Comparison of ENCODE assay signal across 18 cellular contexts in the genomic region with DNA sequence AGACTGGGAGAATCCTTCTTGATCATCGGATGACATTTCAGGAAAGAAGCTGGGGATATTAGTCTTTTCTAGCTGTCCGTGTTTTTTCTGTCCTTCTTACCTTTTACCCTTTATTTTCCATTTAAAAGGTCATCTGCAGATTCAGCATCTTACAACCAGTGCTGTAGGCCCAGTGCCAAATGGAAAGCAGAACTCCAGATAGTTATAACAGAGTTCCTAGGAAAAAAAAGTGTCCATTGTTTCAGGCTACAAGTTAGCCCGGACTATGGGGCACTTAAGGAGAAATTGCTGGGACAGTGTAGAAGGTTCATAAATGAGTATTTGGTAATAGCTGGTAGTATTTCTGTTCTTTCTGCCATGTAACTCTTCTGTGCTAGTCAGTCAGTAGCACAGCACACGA. TPM values are rescaled to one million over a fixed set of nuclear protein-coding genes. Genes with fewer than 3 reads are reported as not detected.
A peak's percentile ranks its signal among the peaks of the same experiment; 100 is the strongest.
DNase-seq lines count a peak whose midpoint lies in the region; TF ChIP-seq lines count a peak whose summit lies in the region.
"Had no signal": no experiment of that assay in that cellular context is flagged by ENCODE, and none has a peak within 500 bp of the region (broad histone marks: within the 10 kb centered on the region; RNA-seq: fewer than 3 reads in every experiment).

No MANE protein-coding gene starts in this region.

- no peaks in the 10 kb centered on the region for H3F3A ChIP-seq in Loucy (ENCODE audit: low read depth)

- H3K14ac ChIP-seq in mesenchymal stem cell (ENCODE audit: low read length in 2 of 2), result no peak overlapping the region

- no peak overlapping the region for H2BK12ac ChIP-seq in mesenchymal stem cell (ENCODE audit: low read length in 2 of 2)

- no peaks in the 10 kb centered on the region for H3K36me3 Mint-ChIP-seq in dendritic cell treated with granulocyte-macrophage colony-stimulating factor and Interleukin-4, amounts not matched to agents 40 ng/mL and 50 ng/mL, for 4 days (ENCODE audit: low read depth)
- H3K36me3 Mint-ChIP-seq: activated naive CD8-positive, alpha-beta T cell treated with anti-CD3 and anti-CD28 coated beads for 36 hours had no signal

- no peak overlapping the region for H3K18ac ChIP-seq in mesenchymal stem cell (ENCODE audit: low read depth in 1 of 2, low read length in 2 of 2)

- no peak overlapping the region for H4K8ac ChIP-seq in mesenchymal stem cell (ENCODE audit: low read length)

- peaks cover 31% of the 10 kb centered on the region for H3K4me1 Mint-ChIP-seq in dendritic cell treated with granulocyte-macrophage colony-stimulating factor and Interleukin-4, amounts not matched to agents 40 ng/mL and 50 ng/mL, for 4 days (ENCODE audit: low read depth)

- H3K4me3 ChIP-seq in Loucy (ENCODE audit: low read length, poor library complexity, severe bottlenecking) (no peak overlapping the region), mesenchymal stem cell (ENCODE audit: insufficient read depth in 1 of 2, low read depth in 1 of 2, low read length in 2 of 2) (peak overlapping the region in 1 of 2 experiments; percentile 61), testis (no peak overlapping the region)
- H3K4me3 ChIP-seq: tibial artery had no signal

- DNase-seq in mesenchymal stem cell (no peak), testis (peak; percentile 42), NCI-H1436 treated with DMSO at 0.1 percent for 48 hours (lab: John Stamatoyannopoulos, UW) (no peak), LoVo (ENCODE audit: low spot score) (no peak), midbrain (lab: John Stamatoyannopoulos, UW) (no peak)
- DNase-seq: activated CD4-positive, alpha-beta T cell treated with anti-CD3 and anti-CD28 coated beads for 36 hours; activated naive CD8-positive, alpha-beta T cell treated with anti-CD3 and anti-CD28 coated beads for 36 hours; effector memory CD8-positive, alpha-beta T cell; Karpas-422; NCI-H1105 treated with DMSO at 0.1 percent for 48 hours; NCI-H2171; NCI-H524 treated with DMSO at 0.1 percent for 48 hours; tibial artery had no signal

- no peak for TF ChIP-seq POLR2A in testis (IDR thresholded peaks at IDR 0.05)

- no peaks in the 10 kb centered on the region for H3K9me3 Mint-ChIP-seq in dendritic cell treated with granulocyte-macrophage colony-stimulating factor and Interleukin-4, amounts not matched to agents 40 ng/mL and 50 ng/mL, for 4 days
- H3K9me3 Mint-ChIP-seq: activated naive CD8-positive, alpha-beta T cell treated with anti-CD3 and anti-CD28 coated beads for 36 hours; activated T-helper 1 cell treated with anti-CD3 and anti-CD28 coated beads, Interleukin-12 subunit alpha, Interleukin-12 subunit beta, Interleukin-2, Interleukin-4 antibody, amounts not matched to agents 30 ng/mL and 10 ng/mL and 1 ng/mL, durations not matched to agents 14 hours and 24 hours and 36 hours; effector memory CD8-positive, alpha-beta T cell; stimulated activated effector memory CD8-positive, alpha-beta T cell treated with anti-CD3 and anti-CD28 coated beads, Interleukin-12 subunit alpha, Interleukin-12 subunit beta, amount 100 ng/mL, for 72 hours had no signal

- H4K20me1 ChIP-seq in Loucy (ENCODE audit: insufficient read depth, low read length, poor library complexity, severe bottlenecking), result peaks cover 96% of the 10 kb centered on the region

- intact Hi-C loops in dendritic cell treated with granulocyte-macrophage colony-stimulating factor and Interleukin-4, amounts not matched to agents 40 ng/mL and 50 ng/mL, for 4 days (cut with micrococcal nuclease), result no loop called here
- intact Hi-C loops in testis (cut with DNase I; ENCODE audit: low total_unique reads), result no loop called here

- 95% methylated on average over 4 of the region's 4 CpGs for WGBS in mesenchymal stem cell
- WGBS in testis, 2 donors, result 58 to 60% methylated on average over 4 of the region's 4 CpGs

- H3K27me3 Mint-ChIP-seq in dendritic cell treated with granulocyte-macrophage colony-stimulating factor and Interleukin-4, amounts not matched to agents 40 ng/mL and 50 ng/mL, for 4 days, result no peaks in the 10 kb centered on the region
- H3K27me3 Mint-ChIP-seq: activated CD4-positive, alpha-beta T cell treated with anti-CD3 and anti-CD28 coated beads for 36 hours; activated naive CD8-positive, alpha-beta T cell treated with anti-CD3 and anti-CD28 coated beads for 36 hours; effector memory CD8-positive, alpha-beta T cell had no signal

- no peaks in the 10 kb centered on the region for H3K27me3 ChIP-seq in Loucy (ENCODE audit: insufficient read depth, low read length, poor library complexity, severe bottlenecking)
- H3K27me3 ChIP-seq in mesenchymal stem cell (ENCODE audit: control insufficient read depth in 1 of 2, insufficient read depth in 1 of 2, low read length in 2 of 2), result no peaks in the 10 kb centered on the region
- H3K27me3 ChIP-seq in testis, result no peaks in the 10 kb centered on the region
- H3K27me3 ChIP-seq: tibial artery had no signal

- no peaks in the 10 kb centered on the region for H3K9me2 ChIP-seq in Loucy (replicated peaks; ENCODE audit: low read depth, low read length)

- H3K9ac ChIP-seq in Loucy (ENCODE audit: low read depth, low read length, poor library complexity, severe bottlenecking), result peak overlapping the region; percentile 64
- H3K9ac ChIP-seq in mesenchymal stem cell (ENCODE audit: low read length), result peak overlapping the region; percentile 53

- H2BK15ac ChIP-seq in mesenchymal stem cell (ENCODE audit: low read depth, poor library complexity, severe bottlenecking), result no peak overlapping the region

- H3K4me2 ChIP-seq in Loucy (ENCODE audit: low read depth, low read length, poor library complexity, severe bottlenecking) (peak overlapping the region; percentile 41), mesenchymal stem cell (ENCODE audit: low read length, poor library complexity, severe bottlenecking) (no peak overlapping the region)

- H2AK5ac ChIP-seq in mesenchymal stem cell (ENCODE audit: low read length, severe bottlenecking), result no peak overlapping the region

- H2BK5ac ChIP-seq in mesenchymal stem cell (ENCODE audit: low read depth, low read length, poor library complexity, severe bottlenecking), result no peak overlapping the region

- no peak overlapping the region for H3K4me3 Mint-ChIP-seq in dendritic cell treated with granulocyte-macrophage colony-stimulating factor and Interleukin-4, amounts not matched to agents 40 ng/mL and 50 ng/mL, for 4 days
- H3K4me3 Mint-ChIP-seq: activated CD4-positive, alpha-beta T cell treated with anti-CD3 and anti-CD28 coated beads for 36 hours; activated naive CD8-positive, alpha-beta T cell treated with anti-CD3 and anti-CD28 coated beads for 36 hours; activated T-helper 1 cell treated with anti-CD3 and anti-CD28 coated beads, Interleukin-12 subunit alpha, Interleukin-12 subunit beta, Interleukin-2, Interleukin-4 antibody, amounts not matched to agents 30 ng/mL and 10 ng/mL and 1 ng/mL, durations not matched to agents 14 hours and 24 hours and 36 hours; effector memory CD8-positive, alpha-beta T cell; stimulated activated effector memory CD8-positive, alpha-beta T cell treated with anti-CD3 and anti-CD28 coated beads, Interleukin-12 subunit alpha, Interleukin-12 subunit beta, amount 100 ng/mL, for 72 hours had no signal

- no peak overlapping the region for H3K23ac ChIP-seq in mesenchymal stem cell (ENCODE audit: low read length in 2 of 2)

- H3K79me1 ChIP-seq in mesenchymal stem cell (replicated peaks; ENCODE audit: low read length, poor library complexity, severe bottlenecking), result peaks cover 45% of the 10 kb centered on the region

- peak overlapping the region; percentile 72 for H3K27ac Mint-ChIP-seq in dendritic cell treated with granulocyte-macrophage colony-stimulating factor and Interleukin-4, amounts not matched to agents 40 ng/mL and 50 ng/mL, for 4 days
- H3K27ac Mint-ChIP-seq: activated CD4-positive, alpha-beta T cell treated with anti-CD3 and anti-CD28 coated beads for 36 hours; activated naive CD8-positive, alpha-beta T cell treated with anti-CD3 and anti-CD28 coated beads for 36 hours; activated T-helper 1 cell treated with anti-CD3 and anti-CD28 coated beads, Interleukin-12 subunit alpha, Interleukin-12 subunit beta, Interleukin-2, Interleukin-4 antibody, amounts not matched to agents 30 ng/mL and 10 ng/mL and 1 ng/mL, durations not matched to agents 14 hours and 24 hours and 36 hours; effector memory CD8-positive, alpha-beta T cell; stimulated activated effector memory CD8-positive, alpha-beta T cell treated with anti-CD3 and anti-CD28 coated beads, Interleukin-12 subunit alpha, Interleukin-12 subunit beta, amount 100 ng/mL, for 72 hours had no signal

- H3K4ac ChIP-seq in mesenchymal stem cell (ENCODE audit: low read depth in 1 of 2, low read length in 2 of 2), result no peak overlapping the region

- H2BK120ac ChIP-seq in mesenchymal stem cell (ENCODE audit: low read depth, low read length), result no peak overlapping the region

- TF ChIP-seq CTCF in Loucy (conservative IDR thresholded peaks at IDR 0.05; ENCODE audit: low read length) (no peak), testis (IDR thresholded peaks at IDR 0.05) (no peak)

- H4K91ac ChIP-seq in mesenchymal stem cell (ENCODE audit: low read length), result no peak overlapping the region

- no peaks in the 10 kb centered on the region for H3K9me3 ChIP-seq in Loucy (ENCODE audit: insufficient read depth, low read depth, low read length)
- H3K9me3 ChIP-seq in mesenchymal stem cell (ENCODE audit: control insufficient read depth, low read length), result no peaks in the 10 kb centered on the region
- H3K9me3 ChIP-seq in testis, result no peaks in the 10 kb centered on the region
- H3K9me3 ChIP-seq: tibial artery had no signal

- H3K36me3 ChIP-seq in Loucy (ENCODE audit: insufficient read depth, low read length), result peaks cover 61% of the 10 kb centered on the region
- no peaks in the 10 kb centered on the region for H3K36me3 ChIP-seq in mesenchymal stem cell (ENCODE audit: control insufficient read depth in 1 of 2, insufficient read depth in 2 of 2, low read depth in 1 of 2, low read length in 2 of 2)
- no peaks in the 10 kb centered on the region for H3K36me3 ChIP-seq in testis (ENCODE audit: low read depth, missing control alignments)
- H3K36me3 ChIP-seq: tibial artery had no signal

- H3K79me2 ChIP-seq in Loucy (ENCODE audit: insufficient read depth, low read length), result peaks cover 100% of the 10 kb centered on the region

- no peak overlapping the region for H3K27ac ChIP-seq in mesenchymal stem cell (ENCODE audit: low read length, poor library complexity, severe bottlenecking)
- no peak overlapping the region for H3K27ac ChIP-seq in testis
- H3K27ac ChIP-seq: tibial artery had no signal

- H2AFZ ChIP-seq in Loucy (ENCODE audit: low read length), result no peak overlapping the region
- no peak overlapping the region for H2AFZ ChIP-seq in mesenchymal stem cell (ENCODE audit: low read depth, low read length)

- H3K4me1 ChIP-seq in Loucy (ENCODE audit: insufficient read depth, low read length, poor library complexity, severe bottlenecking) (peaks cover 75% of the 10 kb centered on the region), mesenchymal stem cell (ENCODE audit: control insufficient read depth, insufficient read depth, low read depth, low read length) (peaks cover 11% of the 10 kb centered on the region), testis (peaks cover 11% of the 10 kb centered on the region)

RNA-seq across cellular contexts. Expression of gene LDHD, which starts 28.4 kb away (rescaled TPM):
- polyA plus RNA-seq in mesenchymal stem cell (2013, experiment 1 of 2), result 0.32 TPM
- polyA plus RNA-seq in mesenchymal stem cell (2013, experiment 2 of 2), result 0.21 TPM
- total RNA-seq in testis, result 10 to 100 TPM in 1 of 2 donors, 1 to 10 TPM in 1; 5.0 to 14.4 TPM
- polyA plus RNA-seq in testis (ENCODE audit: insufficient read depth, low read depth, low replicate concordance), result 4.2 TPM
- total RNA-seq: activated naive CD8-positive, alpha-beta T cell treated with anti-CD3 and anti-CD28 coated beads for 36 hours; HT1080 had no signal
